Comparison of ENCODE assay signal across 17 cellular contexts in genomic region chr19:3771906-3772450, GRCh38. TPM values are rescaled to one million over a fixed set of nuclear protein-coding genes. Genes with fewer than 3 reads are reported as not detected.
DNase-seq lines count a peak whose midpoint lies in the region; ATAC-seq, FAIRE-seq and TF ChIP-seq lines count a peak whose summit lies in the region.
"Had no signal": no experiment of that assay in that cellular context is flagged by ENCODE, and none has a peak within 500 bp of the region (broad histone marks: within the 10 kb centered on the region; RNA-seq: fewer than 3 reads in every experiment).

RAX2 (minus strand) TSS chr19:3772228; CDS start chr19:3771742, 486 bp downstream.

- H3K9ac ChIP-seq in K562 (ENCODE audit: insufficient read depth in 1 of 2, low read depth in 2 of 2, low read length in 2 of 2) (peak within 1 kb of the TSS in 1 of 2 experiments; percentile 71; a peak in 1 of 4 replicates), neural progenitor cell (no peak within 1 kb of the TSS)
- H3K9ac ChIP-seq: BLaER1 treated with 17β-estradiol and CSF1 and Interleukin-3, amounts not matched to agents 10 nM and 100 nM; KMS-11 had no signal

- peak within 1 kb of the TSS; percentile 22 for H3K4me3 Mint-ChIP-seq in neural progenitor cell

- TF ChIP-seq EP300 in K562 (IDR thresholded peaks at IDR 0.05; ENCODE audit: low read length), result no peak

- H3K27ac Mint-ChIP-seq in neural progenitor cell, result peak within 1 kb of the TSS; percentile 34

- no TSS peak for BruUV-seq in K562 (replicated peaks; lab: Mats Ljungman, UMichigan)

- CTCF ChIA-PET in HEK293 (lab: Yijun Ruan, JAX), result interaction anchor here (0.6 kb wide), 1 partner anchor 553 kb away, joined by 3 read pairs; no protein-coding TSS in a partner anchor
- CTCF ChIA-PET in K562 (lab: Yijun Ruan, JAX; ENCODE audit: low intra/inter-chr PET ratio), result no interaction called here

- H3K27me3 Mint-ChIP-seq in neural progenitor cell (ENCODE audit: insufficient read depth, low read depth), result peaks cover 7% of the 10 kb centered on the region

- DNase-seq in NCI-H82 (lab: John Stamatoyannopoulos, UW) (peak; percentile 83), NCI-H82 treated with DMSO at 0.1 percent for 48 hours (lab: John Stamatoyannopoulos, UW; ENCODE audit: unreplicated experiment) (no peak), K562 (ENCODE audit: extremely low read depth in 1 of 4, low spot score in 3 of 4) (peak; percentile 41 to 71 (median 62)), neural progenitor cell (ENCODE audit: low spot score) (no peak), substantia nigra (lab: John Stamatoyannopoulos, UW) (no peak)
- DNase-seq: 8988T, EL, NCI-H1092, NCI-H748 treated with DMSO at 0.1 percent for 48 hours, Peyer's patch, SHP77 had no signal

- no peaks in the 10 kb centered on the region for H3K9me3 ChIP-seq in HEK293 (ENCODE audit: control insufficient read depth, insufficient read depth, low read depth, low read length)
- no peaks in the 10 kb centered on the region for H3K9me3 ChIP-seq in K562 (replicated peaks; ENCODE audit: control insufficient read depth, insufficient read depth, low read depth, low read length)
- H3K9me3 ChIP-seq in neural progenitor cell (ENCODE audit: low read depth), result no peaks in the 10 kb centered on the region
- H3K9me3 ChIP-seq: Peyer's patch had no signal

- H3K36me3 ChIP-seq in HEK293 (ENCODE audit: control insufficient read depth in 2 of 2, insufficient read depth in 1 of 2, low read length in 2 of 2) (peaks cover 0 to 8% of the 10 kb centered on the region in 2 experiments; a peak in 2 of 3 replicates), K562 (ENCODE audit: control insufficient read depth, insufficient read depth, low read length) (peaks cover 14% of the 10 kb centered on the region; the same call in 1 of the 3 replicates), neural progenitor cell (no peaks in the 10 kb centered on the region)

- intact Hi-C loops in K562 (cut with micrococcal nuclease), result no loop called here

- TF ChIP-seq RAD21 in K562 (CRISPR knock-in tag; conservative IDR thresholded peaks at IDR 0.05 in 1 of 2, IDR thresholded peaks at IDR 0.05 in 1 of 2), result no peak

- H4K20me1 ChIP-seq in K562 (replicated peaks; ENCODE audit: control insufficient read depth, insufficient read depth, low read length), result no peaks in the 10 kb centered on the region
- no peaks in the 10 kb centered on the region for H4K20me1 ChIP-seq in neural progenitor cell (ENCODE audit: low read depth)

- no peak within 1 kb of the TSS for H3K4me3 ChIP-seq in HEK293 (ENCODE audit: low read depth, low read length)
- no peak within 1 kb of the TSS for H3K4me3 ChIP-seq in K562
- no peak within 1 kb of the TSS for H3K4me3 ChIP-seq in neural progenitor cell
- H3K4me3 ChIP-seq: BLaER1 treated with 17β-estradiol and CSF1 and Interleukin-3, amounts not matched to agents 10 nM and 100 nM; Peyer's patch had no signal

- no peak for TF ChIP-seq POLR2A in K562 (conservative IDR thresholded peaks at IDR 0.05)

- H3K27me3 ChIP-seq in K562 (ENCODE audit: control insufficient read depth in 2 of 2, insufficient read depth in 2 of 2, low read length in 2 of 2) (no peaks in the 10 kb centered on the region), neural progenitor cell (no peaks in the 10 kb centered on the region)
- H3K27me3 ChIP-seq: BLaER1 treated with 17β-estradiol and CSF1 and Interleukin-3, amounts not matched to agents 10 nM and 100 nM; Peyer's patch had no signal

- POLR2A ChIA-PET in HEK293 (lab: Yijun Ruan, JAX), result interaction anchor here (0.6 to 1.6 kb wide), 2 partner anchors 9 to 265 kb away, joined by 7 to 8 read pairs; no protein-coding TSS in a partner anchor
- POLR2A ChIA-PET in K562 (lab: Yijun Ruan, JAX), result interaction anchor here (0.6 to 5.9 kb wide), 2 partner anchors 9 to 213 kb away, joined by 3 to 48 read pairs; partner anchors contain the start of genes APBA3, EEF2 and MRPL54

- no peak for FAIRE-seq in K562 (lab: Jason Lieb, UNC)

- H3K9me1 ChIP-seq in K562 (ENCODE audit: control insufficient read depth, insufficient read depth, low read length), result no peaks in the 10 kb centered on the region

- H3K9me3 Mint-ChIP-seq in neural progenitor cell, result no peaks in the 10 kb centered on the region

- ATAC-seq in K562, result peak; percentile 68
- no peak for ATAC-seq in GM19452 (IDR thresholded peaks at IDR 0.05; ENCODE audit: unreplicated experiment)
- no peak for ATAC-seq in HG02981 (IDR thresholded peaks at IDR 0.05; ENCODE audit: unreplicated experiment)

- H3K27ac ChIP-seq in HEK293 (ENCODE audit: extremely low read depth, low read depth, low read length), result no peak within 1 kb of the TSS
- H3K27ac ChIP-seq in K562 (ENCODE audit: extremely low read depth, low read depth, low read length), result no peak within 1 kb of the TSS
- H3K27ac ChIP-seq in neural progenitor cell, result no peak within 1 kb of the TSS
- no peak within 1 kb of the TSS for H3K27ac ChIP-seq in substantia nigra (ENCODE audit: low read depth, low read length, poor library complexity, severe bottlenecking)
- H3K27ac ChIP-seq: BLaER1 treated with 17β-estradiol and CSF1 and Interleukin-3, amounts not matched to agents 10 nM and 100 nM; KMS-11; Peyer's patch had no signal

- in situ Hi-C loops in K562 (cut with MboI), result no loop called here

- TF ChIP-seq CTCF in HEK293 (tag by site-specific recombination; IDR thresholded peaks at IDR 0.05) (no peak), K562 (IDR thresholded peaks at IDR 0.05 in 2 of 3, conservative IDR thresholded peaks at IDR 0.05 in 1 of 3; ENCODE audit: insufficient read depth in 2 of 3, low read depth in 1 of 3, low read length in 3 of 3) (no peak), neural progenitor cell (IDR thresholded peaks at IDR 0.05) (no peak)

- H3K4me1 ChIP-seq in HEK293 (ENCODE audit: control insufficient read depth, insufficient read depth, low read length), result no peaks in the 10 kb centered on the region
- H3K4me1 ChIP-seq in K562 (replicated peaks in 1 of 2; ENCODE audit: control insufficient read depth in 2 of 2, insufficient read depth in 2 of 2, low read length in 2 of 2), result peaks cover 0 to 58% of the 10 kb centered on the region in 2 experiments; a peak in 3 of 5 replicates
- peaks cover 14% of the 10 kb centered on the region for H3K4me1 ChIP-seq in neural progenitor cell
- H3K4me1 ChIP-seq: Peyer's patch had no signal

- H3K36me3 Mint-ChIP-seq in neural progenitor cell, result peaks cover 2% of the 10 kb centered on the region

- 11% methylated on average over 17 of the region's 23 CpGs for WGBS in K562 (ENCODE audit: insufficient coverage, low coverage, missing lambda C conversion rate)

- H3K4me2 ChIP-seq in K562 (ENCODE audit: insufficient read depth, low read length) (no peak within 1 kb of the TSS), neural progenitor cell (no peak within 1 kb of the TSS)
- H3K4me2 ChIP-seq: BLaER1 treated with 17β-estradiol and CSF1 and Interleukin-3, amounts not matched to agents 10 nM and 100 nM; KMS-11 had no signal

- H2AFZ ChIP-seq in K562 (ENCODE audit: low read depth, low read length), result no peak within 1 kb of the TSS
- no peak within 1 kb of the TSS for H2AFZ ChIP-seq in neural progenitor cell (replicated peaks)

- peaks cover 10% of the 10 kb centered on the region for H3K4me1 Mint-ChIP-seq in neural progenitor cell

- H3F3A ChIP-seq in neural progenitor cell (ENCODE audit: low read depth), result peaks cover 4% of the 10 kb centered on the region

- H3K79me2 ChIP-seq in K562 (ENCODE audit: control insufficient read depth, insufficient read depth, low read length) (no peaks in the 10 kb centered on the region), neural progenitor cell (ENCODE audit: low read depth) (no peaks in the 10 kb centered on the region)

TF ChIP-seq in HEK293, 187 proteins besides CTCF, POLR2A, EP300 and RAD21 (continues in another document):
- TF ChIP-seq EGR2 (tag by site-specific recombination; IDR thresholded peaks at IDR 0.05; ENCODE audit: low read depth), result peak; percentile 95
- TF ChIP-seq ZNF433 (tag by site-specific recombination; IDR thresholded peaks at IDR 0.05; ENCODE audit: low read depth), result no peak
- no peak for TF ChIP-seq HOXC10 (CRISPR knock-in tag; IDR thresholded peaks at IDR 0.05)
- peak; percentile 93 for TF ChIP-seq ZFHX2 (tag by site-specific recombination; conservative IDR thresholded peaks at IDR 0.05)
- peak; percentile 46; the same call in 1 of the 2 replicates for TF ChIP-seq ZIC2 (tag by site-specific recombination; IDR thresholded peaks at IDR 0.05)
- TF ChIP-seq GLIS2 (tag by site-specific recombination; IDR thresholded peaks at IDR 0.05), result peak; percentile 49

TF ChIP-seq in K562, 482 proteins besides CTCF, POLR2A, EP300 and RAD21 (continues in another document):
- TF ChIP-seq EP400 (IDR thresholded peaks at IDR 0.05), result no peak
- TF ChIP-seq ATF4 (CRISPR knock-in tag; IDR thresholded peaks at IDR 0.05), result no peak

RNA-seq across cellular contexts. Expression of gene RAX2, which starts in this region (rescaled TPM):
- not detected in 2 replicates for total RNA-seq in K562 (2011; cell fraction: chromatin; rRNA removed; ENCODE audit: low replicate concordance)
- not detected in 2 replicates for total RNA-seq in K562 (2011; cell fraction: nucleolus; rRNA removed)
- total RNA-seq in K562 (2011; cell fraction: nucleoplasm; rRNA removed), result not detected in 2 replicates
- total RNA-seq in K562 (2014; rRNA removed) (not detected in 2 replicates), K562 (2014; rRNA removed; fragmentation: Illumina TruSeq; extraction: Trizol) (not detected in 2 replicates), K562 (2015; rRNA removed; fragmentation: Illumina TruSeq; extraction: Trizol) (not detected in 2 replicates), K562 (2021) (not detected in 2 replicates), neural progenitor cell (ENCODE audit: low replicate concordance) (not detected in 2 replicates)
- polyA plus RNA-seq in K562 (2011; rRNA removed) (not detected in 2 replicates), K562 (2014; fragmentation: Illumina TruSeq; extraction: Trizol) (not detected in 2 replicates), K562 (2014; fragmentation: Nextera tagmentation; extraction: Ambion mirVana) (not detected), K562 (2014; rRNA removed) (not detected in 2 replicates)
- polyA plus RNA-seq in K562 (2011; cell fraction: cytosol; rRNA removed), result 0.07 TPM in 1 of 2 replicates, not detected in the other
- not detected in 2 replicates for polyA plus RNA-seq in K562 (2011; cell fraction: nucleus; rRNA removed)
- not detected in 2 replicates for polyA plus RNA-seq in K562 (2012)
- not detected in 2 replicates for polyA minus RNA-seq in K562 (2011; rRNA and poly(A)+ RNA removed)
- not detected in 2 replicates for polyA minus RNA-seq in K562 (2011; cell fraction: cytosol; rRNA and poly(A)+ RNA removed)
- polyA minus RNA-seq in K562 (2011; cell fraction: nucleus; rRNA and poly(A)+ RNA removed), result not detected in 2 replicates
- total RNA-seq: MCF 10A, Peyer's patch had no signal

Comparison
In these comparisons a context has a peak if more than half of its experiments do, and no peak if none do; other contexts are left out.
1. Peak in DNase-seq and ATAC-seq in K562; RNA of the gene not detected or under 1 TPM.